Comparison of ENCODE assay signal across 2 cellular contexts in genomic region chr7:74023786-74024185, GRCh38.
TF ChIP-seq lines count a peak whose summit lies in the region.

No MANE protein-coding gene starts in this region.

TF ChIP-seq in IMR-90, 13 proteins besides CTCF, POLR2A, EP300 and RAD21:
- no peak for TF ChIP-seq MXI1 (IDR thresholded peaks at IDR 0.05; ENCODE audit: borderline replicate concordance, low read depth, low read length)
- TF ChIP-seq CEBPB (IDR thresholded peaks at IDR 0.05; ENCODE audit: low read depth, low read length) = no peak
- TF ChIP-seq SMC3 (IDR thresholded peaks at IDR 0.05; ENCODE audit: low read depth, low read length) = no peak
- no peak for TF ChIP-seq NFE2L2 (IDR thresholded peaks at IDR 0.05; ENCODE audit: low read depth, low read length)
- TF ChIP-seq CHD1 (IDR thresholded peaks at IDR 0.05; ENCODE audit: low read depth, low read length) = no peak
- no peak for TF ChIP-seq RCOR1 (IDR thresholded peaks at IDR 0.05; ENCODE audit: insufficient replicate concordance, low read length)
- TF ChIP-seq MAFK (IDR thresholded peaks at IDR 0.05; ENCODE audit: low read depth, low read length) = no peak
- TF ChIP-seq FOS (IDR thresholded peaks at IDR 0.05; ENCODE audit: low read depth, low read length) = no peak
- TF ChIP-seq MAZ (IDR thresholded peaks at IDR 0.05; ENCODE audit: borderline replicate concordance, low read depth, low read length) = no peak
- TF ChIP-seq USF2 (IDR thresholded peaks at IDR 0.05; ENCODE audit: low read depth, low read length) = no peak
- TF ChIP-seq RFX5 (IDR thresholded peaks at IDR 0.05; ENCODE audit: low read depth, low read length) = no peak
- no peak for TF ChIP-seq BHLHE40 (IDR thresholded peaks at IDR 0.05; ENCODE audit: low read depth, low read length)
- TF ChIP-seq ELK1 (IDR thresholded peaks at IDR 0.05; ENCODE audit: borderline replicate concordance, low read depth, low read length) = no peak

TF ChIP-seq in H1, 55 proteins besides CTCF, POLR2A, EP300 and RAD21:
- TF ChIP-seq CEBPB (IDR thresholded peaks at IDR 0.05; ENCODE audit: low read depth, low read length) (no peak), BRCA1 (IDR thresholded peaks at IDR 0.05; ENCODE audit: low read depth, low read length) (no peak), SP4 (IDR thresholded peaks at IDR 0.05; ENCODE audit: low read length) (no peak), SRF (IDR thresholded peaks at IDR 0.05; ENCODE audit: low read depth, low read length) (no peak), CREB1 (IDR thresholded peaks at IDR 0.05) (no peak), EZH2 (IDR thresholded peaks at IDR 0.05; ENCODE audit: low read depth, low read length, severe bottlenecking) (no peak), YY1 (IDR thresholded peaks at IDR 0.05; ENCODE audit: low read depth, low read length) (no peak), RBBP5 (IDR thresholded peaks at IDR 0.05; ENCODE audit: borderline replicate concordance, low read depth, low read length) (no peak), HDAC6 (IDR thresholded peaks at IDR 0.05; ENCODE audit: low read depth, low read length) (no peak), CTBP2 (IDR thresholded peaks at IDR 0.05; ENCODE audit: borderline replicate concordance, insufficient read depth, insufficient read length, low read length) (no peak)
